22 cellular contexts compared by ENCODE assay signal in the genomic region with DNA sequence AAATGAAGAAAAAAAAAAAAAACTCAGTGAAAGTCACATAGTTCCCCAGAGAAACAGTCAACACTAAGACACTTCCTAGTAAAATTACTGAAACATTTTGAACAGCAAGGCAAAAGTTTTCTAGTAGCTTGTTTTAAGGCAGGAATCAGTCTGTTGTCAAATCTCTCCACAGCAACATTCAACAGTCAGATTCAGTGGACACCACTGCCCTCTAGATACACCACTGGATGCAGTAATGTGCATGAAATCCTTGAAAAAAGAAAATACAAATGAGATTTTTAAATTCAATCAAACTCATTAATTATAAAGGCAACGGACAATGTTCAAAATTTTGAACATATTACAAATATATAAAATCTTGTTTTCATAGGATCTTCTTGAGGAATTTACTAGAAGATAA. TPM values are rescaled to one million over a fixed set of nuclear protein-coding genes. Genes with fewer than 3 reads are reported as not detected.
DNase-seq lines count a peak whose midpoint lies in the region; ATAC-seq, FAIRE-seq and TF ChIP-seq lines count a peak whose summit lies in the region.
"Had no signal": no experiment of that assay in that cellular context is flagged by ENCODE, and none has a peak within 500 bp of the region (broad histone marks: within the 10 kb centered on the region; RNA-seq: fewer than 3 reads in every experiment).

No MANE protein-coding gene starts in this region.

- no peak overlapping the region for H3K4me3 Mint-ChIP-seq in CD4-positive, alpha-beta memory T cell

- H3K27ac Mint-ChIP-seq in CD4-positive, alpha-beta memory T cell, result no peak overlapping the region

- intact Hi-C loops in PC-3 (cut with micrococcal nuclease), result no loop called here
- intact Hi-C loops in kidney (cut with DNase I), result no loop called here
- intact Hi-C loops in CD4-positive, alpha-beta memory T cell (cut with micrococcal nuclease), result no loop called here
- intact Hi-C loops in PC-9 (cut with micrococcal nuclease; ENCODE audit: unreplicated experiment), result no loop called here
- intact Hi-C loops in transverse colon (cut with DNase I; ENCODE audit: low total_unique reads), result no loop called here

- no peak for TF ChIP-seq EP300 in transverse colon (IDR thresholded peaks at IDR 0.05; ENCODE audit: low read depth)

- H3K79me2 ChIP-seq in PC-3 (ENCODE audit: low read length) (no peaks in the 10 kb centered on the region), PC-9 (ENCODE audit: low read depth) (no peaks in the 10 kb centered on the region)

- CTCF ChIA-PET in PC-3 (lab: Charles Lee), result interaction anchor here (0.7 kb wide), 1 partner anchor 267 kb away, joined by 3 read pairs; a partner anchor contains a TSS
- CTCF ChIA-PET in CD4-positive, alpha-beta memory T cell (lab: Charles Lee; ENCODE audit: partially characterized antibody), result no interaction called here
- CTCF ChIA-PET in PC-9 (lab: Charles Lee), result no interaction called here

- H3K9ac ChIP-seq in PC-3 (ENCODE audit: low read length) (no peak overlapping the region), kidney (ENCODE audit: low read length in 2 of 2) (no peak overlapping the region)

- peak; percentile 18; the same call in 1 of the 2 replicates for TF ChIP-seq CTCF in PC-3 (conservative IDR thresholded peaks at IDR 0.05; ENCODE audit: low read depth, low read length)
- peak; percentile 37 for TF ChIP-seq CTCF in choroid plexus epithelial cell (conservative IDR thresholded peaks at IDR 0.05; ENCODE audit: low read depth, low read length)
- peak; percentile 34 for TF ChIP-seq CTCF in kidney (IDR thresholded peaks at IDR 0.05; ENCODE audit: borderline replicate concordance, extremely low read depth, insufficient read depth)
- TF ChIP-seq CTCF in PC-9 (conservative IDR thresholded peaks at IDR 0.05), result no peak
- TF ChIP-seq CTCF in transverse colon (IDR thresholded peaks at IDR 0.05), result no peak

- H3K27me3 Mint-ChIP-seq in CD4-positive, alpha-beta memory T cell, result no peaks in the 10 kb centered on the region

- TF ChIP-seq POLR2A in transverse colon (IDR thresholded peaks at IDR 0.05), result no peak

- no peak for ATAC-seq in PC-3

- H3K9me3 Mint-ChIP-seq in CD4-positive, alpha-beta memory T cell, result peaks cover 0 to 2% (median 0%) of the 10 kb centered on the region in 8 donors

- in situ Hi-C loops in transverse colon (cut with MboI; ENCODE audit: low pct_ligation_motif_present in 1 of 4, low pct_unique_long_range_greater_than_20kb in 1 of 4, low sequenced_read_pairs in 3 of 4), result loop anchor here in 1 of 4 donors (25.0 kb wide), 1 partner anchor 137 kb away; no protein-coding TSS in a partner anchor

- H3K36me3 ChIP-seq in PC-3 (ENCODE audit: low read depth, low read length), result no peaks in the 10 kb centered on the region
- no peaks in the 10 kb centered on the region for H3K36me3 ChIP-seq in kidney (ENCODE audit: control insufficient read depth in 1 of 2, insufficient read depth in 2 of 2, low read length in 2 of 2)
- no peaks in the 10 kb centered on the region for H3K36me3 ChIP-seq in CD4-positive, alpha-beta memory T cell (ENCODE audit: insufficient read depth, low read length)
- no peaks in the 10 kb centered on the region for H3K36me3 ChIP-seq in PC-9 (ENCODE audit: low read depth)
- H3K36me3 ChIP-seq in transverse colon, result no peaks in the 10 kb centered on the region
- H3K36me3 ChIP-seq: MG63 had no signal

- no peaks in the 10 kb centered on the region for H3K36me3 Mint-ChIP-seq in CD4-positive, alpha-beta memory T cell

- BruUV-seq in PC-3 (replicated peaks; lab: Mats Ljungman, UMichigan) (no TSS peak), PC-9 (replicated peaks; lab: Mats Ljungman, UMichigan) (no TSS peak)

- no peak overlapping the region for H3K27ac ChIP-seq in PC-3 (ENCODE audit: low read length)
- no peak overlapping the region for H3K27ac ChIP-seq in kidney (ENCODE audit: low read depth in 2 of 2, low read length in 2 of 2)
- no peak overlapping the region for H3K27ac ChIP-seq in CD4-positive, alpha-beta memory T cell (ENCODE audit: low read depth, low read length)
- H3K27ac ChIP-seq in PC-9, result no peak overlapping the region
- no peak overlapping the region for H3K27ac ChIP-seq in transverse colon
- H3K27ac ChIP-seq: C4-2B, SK-N-MC had no signal

- H3K4me3 ChIP-seq in PC-3 (ENCODE audit: low read length) (no peak overlapping the region), choroid plexus epithelial cell (ENCODE audit: low read depth, low read length) (no peak overlapping the region), kidney (ENCODE audit: low read length in 2 of 2) (no peak overlapping the region), PC-9 (no peak overlapping the region), transverse colon (no peak overlapping the region)
- no peak overlapping the region for H3K4me3 ChIP-seq in CD4-positive, alpha-beta memory T cell (ENCODE audit: low read length in 2 of 2)
- H3K4me3 ChIP-seq: MG63, SK-N-MC had no signal

- H2AFZ ChIP-seq in PC-3 (ENCODE audit: low read length) (no peak overlapping the region), PC-9 (no peak overlapping the region)

- POLR2A ChIA-PET in PC-3 (lab: Charles Lee; ENCODE audit: unreplicated experiment) (no interaction called here), PC-9 (lab: Charles Lee; ENCODE audit: unreplicated experiment) (no interaction called here)
- POLR2A ChIA-PET in CD4-positive, alpha-beta memory T cell (lab: Charles Lee; ENCODE audit: partially characterized antibody), result no interaction called here

- H3K27me3 ChIP-seq in PC-3 (ENCODE audit: low read length), result peaks cover 41% of the 10 kb centered on the region
- no peaks in the 10 kb centered on the region for H3K27me3 ChIP-seq in CD4-positive, alpha-beta memory T cell (ENCODE audit: insufficient read depth, low read length)
- H3K27me3 ChIP-seq in PC-9 (ENCODE audit: insufficient read depth, low read depth), result no peaks in the 10 kb centered on the region
- no peaks in the 10 kb centered on the region for H3K27me3 ChIP-seq in transverse colon
- H3K27me3 ChIP-seq: MG63 had no signal

- WGBS in transverse colon (ENCODE audit: low coverage in 1 of 2), 2 donors, result 69 to 86% methylated on average over 1 of the region's 1 CpG

- no peak overlapping the region for H3K4me2 ChIP-seq in PC-3 (ENCODE audit: low read length)
- H3K4me2 ChIP-seq in PC-9, result no peak overlapping the region

- H3F3A ChIP-seq in PC-3 (ENCODE audit: low read length, unreplicated experiment) (no peaks in the 10 kb centered on the region), PC-9 (ENCODE audit: insufficient read depth, low read depth) (no peaks in the 10 kb centered on the region)

- H3K4me1 ChIP-seq in PC-3 (ENCODE audit: insufficient read depth, low read length), result no peaks in the 10 kb centered on the region
- peaks cover 5 to 9% of the 10 kb centered on the region in 2 donors for H3K4me1 ChIP-seq in kidney (ENCODE audit: control insufficient read depth in 1 of 2, insufficient read depth in 1 of 2, low read depth in 1 of 2, low read length in 2 of 2)
- H3K4me1 ChIP-seq in CD4-positive, alpha-beta memory T cell (ENCODE audit: insufficient read depth, low read length), result no peaks in the 10 kb centered on the region
- H3K4me1 ChIP-seq in PC-9 (replicated peaks; ENCODE audit: insufficient read depth), result no peaks in the 10 kb centered on the region
- H3K4me1 ChIP-seq in transverse colon, result no peaks in the 10 kb centered on the region

- H3K9me2 ChIP-seq in PC-3 (replicated peaks; ENCODE audit: low read length) (no peaks in the 10 kb centered on the region), PC-9 (ENCODE audit: insufficient read depth) (no peaks in the 10 kb centered on the region)

- no peak for FAIRE-seq in kidney (lab: Jason Lieb, UNC)

- no peaks in the 10 kb centered on the region for H3K9me3 ChIP-seq in PC-3 (ENCODE audit: low read length)
- H3K9me3 ChIP-seq in kidney (ENCODE audit: control insufficient read depth in 1 of 2, low read length in 2 of 2), result no peaks in the 10 kb centered on the region
- H3K9me3 ChIP-seq in CD4-positive, alpha-beta memory T cell (ENCODE audit: control insufficient read depth in 1 of 2, low read length in 2 of 2), result no peaks in the 10 kb centered on the region
- H3K9me3 ChIP-seq in PC-9 (ENCODE audit: insufficient read depth, low read depth), result no peaks in the 10 kb centered on the region
- H3K9me3 ChIP-seq in transverse colon, result no peaks in the 10 kb centered on the region
- H3K9me3 ChIP-seq: MG63 had no signal

- H3K4me1 Mint-ChIP-seq in CD4-positive, alpha-beta memory T cell, result no peaks in the 10 kb centered on the region

- H4K20me1 ChIP-seq in PC-3 (ENCODE audit: low read length) (no peaks in the 10 kb centered on the region), PC-9 (ENCODE audit: insufficient read depth) (no peaks in the 10 kb centered on the region)

- DNase-seq in PC-3 (no peak), choroid plexus epithelial cell (ENCODE audit: low read depth) (peak; percentile 35), kidney (no peak), renal cortical epithelial cell (ENCODE audit: low read depth) (peak; percentile 21), cortex of kidney (lab: John Stamatoyannopoulos, UW) (no peak), PC-9 (no peak), transverse colon (no peak)
- DNase-seq in CD4-positive, alpha-beta memory T cell, result no peak
- DNase-seq: DMS53, GDM1, Kasumi-1, MG63, NCI-H1417, NCI-H1694 treated with DMSO at 0.1 percent for 48 hours, NCI-H2081 treated with DMSO at 0.1 percent for 48 hours, NCI-H2171 treated with DMSO at 0.1 percent for 48 hours, NCI-H524 treated with DMSO at 0.1 percent for 48 hours, NCI-H82, RPMI8226, SHP77 treated with DMSO at 0.1 percent for 48 hours had no signal

RNA-seq across cellular contexts. Expression of a gene that starts 46.4 kb away (rescaled TPM):
- total RNA-seq in PC-3 (2014; rRNA removed) (0.63 and 0.84 TPM in 2 replicates), kidney (41.7 TPM), renal cortical epithelial cell (10.4 and 22.1 TPM in 2 replicates), PC-9 (2021) (2.8 and 3.4 TPM in 2 replicates), transverse colon (1 to 10 TPM in 2 of 4 donors, not detected in 2; 2.5 to 3.4 TPM)
- 71.3 TPM for polyA plus RNA-seq in kidney (ENCODE audit: insufficient read depth, low read depth, low replicate concordance)
- not detected for total RNA-seq in CD4-positive, alpha-beta memory T cell
- not detected for polyA plus RNA-seq in CD4-positive, alpha-beta memory T cell

Comparison
In these comparisons a context has a peak if more than half of its experiments do, and no peak if none do; other contexts are left out.
1. DNase-seq: peak in choroid plexus epithelial cell (single experiment) and renal cortical epithelial cell (single experiment); none in PC-3 (single experiment), kidney (single experiment), cortex of kidney (single experiment), CD4-positive, alpha-beta memory T cell (0 of 5), PC-9 (0 of 2) and transverse colon (single experiment).
2. CTCF ChIP-seq: peak in PC-3 (single experiment), choroid plexus epithelial cell (single experiment) and kidney (single experiment); none in PC-9 (single experiment) and transverse colon (0 of 5).